In the genomic region with DNA sequence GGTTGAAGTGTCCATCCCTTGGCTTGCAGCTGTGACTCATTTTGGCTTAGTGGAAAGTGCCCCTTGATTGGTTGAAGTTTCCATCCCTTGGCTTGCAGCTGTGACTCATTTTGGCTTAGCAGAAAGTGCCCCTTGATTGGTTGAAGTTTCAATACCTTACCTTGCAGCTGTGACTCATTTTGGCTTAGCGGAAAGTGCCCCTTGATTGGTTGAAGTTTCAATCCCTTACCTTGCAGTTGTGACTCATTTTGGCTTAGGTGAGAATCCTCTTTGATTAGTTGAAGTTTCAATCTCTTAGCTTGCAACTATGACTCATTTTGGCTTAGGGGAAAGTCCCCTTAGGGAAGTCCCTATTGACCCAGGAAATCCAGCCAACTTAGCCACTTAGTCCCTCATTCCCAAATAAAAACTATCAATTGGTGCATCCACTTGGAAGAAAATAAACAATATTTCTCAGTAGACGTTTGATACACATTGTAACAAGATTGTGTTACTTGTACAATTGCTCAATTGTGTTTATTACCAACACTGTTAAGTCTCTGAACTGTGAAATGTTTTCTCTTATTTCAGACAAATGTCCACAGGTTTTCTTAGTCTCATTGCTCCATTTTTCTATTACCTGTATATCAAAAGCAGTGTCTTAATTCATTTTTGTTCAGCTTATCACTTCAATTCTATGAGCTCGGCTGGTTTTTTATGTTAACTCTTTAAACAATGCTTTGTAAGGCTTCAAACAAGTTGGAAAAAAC, we compare ENCODE assay signal across 1 cellular context.
TF ChIP-seq lines count a peak whose summit lies in the region.

No MANE protein-coding gene starts in this region.

TF ChIP-seq in GM23338, 12 proteins besides CTCF, POLR2A, EP300 and RAD21 (continued from another document):
- TF ChIP-seq ETS1 (IDR thresholded peaks at IDR 0.05) = no peak
- no peak for TF ChIP-seq ZNF114 (CRISPR knock-in tag; IDR thresholded peaks at IDR 0.05)
- no peak for TF ChIP-seq EZH2 (IDR thresholded peaks at IDR 0.05; ENCODE audit: low read depth, unreplicated experiment)
- no peak for TF ChIP-seq NANOG (IDR thresholded peaks at IDR 0.05; ENCODE audit: borderline replicate concordance)
- no peak for TF ChIP-seq JUNB (IDR thresholded peaks at IDR 0.05; ENCODE audit: unreplicated experiment)
- no peak for TF ChIP-seq CREB1 (CRISPR knock-in tag; IDR thresholded peaks at IDR 0.05; ENCODE audit: low read depth)
- no peak for TF ChIP-seq POLR2AphosphoS5 (IDR thresholded peaks at IDR 0.05; ENCODE audit: low read depth)
- no peak for TF ChIP-seq REST (IDR thresholded peaks at IDR 0.05; ENCODE audit: unreplicated experiment)
TF ChIP-seq in GM23338: peak in this region for 0.
